ENCODE assay signal across 8 cellular contexts in the genomic region with DNA sequence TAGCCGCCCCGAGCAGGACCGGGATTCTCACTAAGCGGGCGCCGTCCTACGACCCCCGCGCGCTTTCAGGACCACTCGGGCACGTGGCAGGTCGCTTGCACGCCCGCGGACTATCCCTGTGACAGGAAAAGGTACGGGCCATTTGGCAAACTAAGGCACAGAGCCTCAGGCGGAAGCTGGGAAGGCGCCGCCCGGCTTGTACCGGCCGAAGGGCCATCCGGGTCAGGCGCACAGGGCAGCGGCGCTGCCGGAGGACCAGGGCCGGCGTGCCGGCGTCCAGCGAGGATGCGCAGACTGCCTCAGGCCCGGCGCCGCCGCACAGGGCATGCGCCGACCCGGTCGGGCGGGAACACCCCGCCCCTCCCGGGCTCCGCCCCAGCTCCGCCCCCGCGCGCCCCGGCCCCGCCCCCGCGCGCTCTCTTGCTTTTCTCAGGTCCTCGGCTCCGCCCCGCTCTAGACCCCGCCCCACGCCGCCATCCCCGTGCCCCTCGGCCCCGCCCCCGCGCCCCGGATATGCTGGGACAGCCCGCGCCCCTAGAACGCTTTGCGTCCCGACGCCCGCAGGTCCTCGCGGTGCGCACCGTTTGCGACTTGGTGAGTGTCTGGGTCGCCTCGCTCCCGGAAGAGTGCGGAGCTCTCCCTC. TPM values are rescaled to one million over a fixed set of nuclear protein-coding genes. Genes with fewer than 3 reads are reported as not detected.
DNase-seq lines count a peak whose midpoint lies in the region; ATAC-seq and TF ChIP-seq lines count a peak whose summit lies in the region.

A gene (plus strand): TSS at position 539 of the 643 bp plus-strand sequence.

- peaks cover 20% of the 10 kb centered on the region for H3K4me1 Mint-ChIP-seq in WTC11
- H3K4me1 Mint-ChIP-seq in immature natural killer cell = peaks cover 8 to 11% of the 10 kb centered on the region in 2 donors

- H3K36me3 Mint-ChIP-seq in WTC11 (peaks cover 6% of the 10 kb centered on the region), immature natural killer cell (peaks cover 3 to 9% (median 7%) of the 10 kb centered on the region in 3 donors)

- H3K9me3 Mint-ChIP-seq in WTC11 = no peaks in the 10 kb centered on the region
- no peaks in the 10 kb centered on the region for H3K9me3 Mint-ChIP-seq in immature natural killer cell

- ATAC-seq in GM21619 (IDR thresholded peaks at IDR 0.05; ENCODE audit: unreplicated experiment) (peak; percentile 87), WTC11 (peak; percentile 96)

- POLR2A ChIA-PET in WTC11 (lab: Charles Lee) = interaction anchor here (0.5 to 1.0 kb wide), 2 partner anchors 178 to 363 kb away, joined by 3 read pairs; no protein-coding TSS in a partner anchor

- H3K9me3 ChIP-seq in breast epithelium (no peaks in the 10 kb centered on the region), smooth muscle cell (replicated peaks; ENCODE audit: low read depth) (no peaks in the 10 kb centered on the region)

- H4K20me1 ChIP-seq in KMS-11 (ENCODE audit: insufficient read depth) (no peaks in the 10 kb centered on the region), smooth muscle cell (ENCODE audit: low read depth) (no peaks in the 10 kb centered on the region)

- H3K36me3 ChIP-seq in KMS-11 (ENCODE audit: insufficient read depth) (no peaks in the 10 kb centered on the region), breast epithelium (no peaks in the 10 kb centered on the region), smooth muscle cell (ENCODE audit: low read depth) (no peaks in the 10 kb centered on the region)

- H3K4me3 ChIP-seq in KMS-11 (IDR thresholded peaks at IDR 0.05; ENCODE audit: insufficient read depth, low read depth, low read length) (no peak within 1 kb of the TSS), breast epithelium (peak within 1 kb of the TSS; percentile 77 to 83 (median 80)), smooth muscle cell (peak within 1 kb of the TSS; percentile 66)

- H3K27ac ChIP-seq in KMS-11 (peak within 1 kb of the TSS; percentile 46; the same call in 1 of the 2 replicates), breast epithelium (peak within 1 kb of the TSS; percentile 69 to 83), smooth muscle cell (ENCODE audit: low read depth) (no peak within 1 kb of the TSS)

- TF ChIP-seq POLR2A in breast epithelium (IDR thresholded peaks at IDR 0.05) = no peak

- CTCF ChIA-PET in WTC11 (lab: Charles Lee) = interaction anchor here (0.6 to 1.7 kb wide), 4 partner anchors 41 to 327 kb away, joined by 3 to 9 read pairs (median 3); no protein-coding TSS in a partner anchor

- 38% methylated on average over 38 of the region's 83 CpGs for WGBS in smooth muscle cell (ENCODE audit: low lambda C conversion rate)

- H3K4me3 Mint-ChIP-seq in WTC11 (peak within 1 kb of the TSS; percentile 60), immature natural killer cell (peak within 1 kb of the TSS; percentile 83 to 88 (median 85))

- H3K79me2 ChIP-seq in KMS-11 (ENCODE audit: insufficient read depth, low read depth) (no peaks in the 10 kb centered on the region), smooth muscle cell (ENCODE audit: low read depth) (no peaks in the 10 kb centered on the region)

- TF ChIP-seq CTCF in KMS-11 (conservative IDR thresholded peaks at IDR 0.05; ENCODE audit: low read depth, low read length) = no peak
- TF ChIP-seq CTCF in WTC11 (IDR thresholded peaks at IDR 0.05) = no peak
- TF ChIP-seq CTCF in breast epithelium (IDR thresholded peaks at IDR 0.05) = no peak
- no peak for TF ChIP-seq CTCF in smooth muscle cell (IDR thresholded peaks at IDR 0.05; ENCODE audit: borderline replicate concordance, insufficient read depth, poor library complexity, severe bottlenecking)

- H3K27me3 Mint-ChIP-seq in WTC11 (ENCODE audit: low read depth) (peaks cover 12% of the 10 kb centered on the region), immature natural killer cell (ENCODE audit: low read depth in 3 of 3) (peaks cover 0 to 9% (median 6%) of the 10 kb centered on the region in 3 donors)

- H2AFZ ChIP-seq in KMS-11 (ENCODE audit: low read depth) (peak within 1 kb of the TSS; percentile 86), smooth muscle cell (ENCODE audit: low read depth) (peak within 1 kb of the TSS; percentile 98)

- H3K4me1 ChIP-seq in KMS-11 (ENCODE audit: low read depth, poor library complexity, severe bottlenecking) (peaks cover 8% of the 10 kb centered on the region), breast epithelium (no peaks in the 10 kb centered on the region), smooth muscle cell (ENCODE audit: low read depth) (no peaks in the 10 kb centered on the region)

- intact Hi-C loops in breast epithelium (cut with DNase I; ENCODE audit: low total_unique reads) = no loop called here

- peak within 1 kb of the TSS; percentile 82 for H3K4me2 ChIP-seq in KMS-11
- H3K4me2 ChIP-seq in smooth muscle cell = peak within 1 kb of the TSS; percentile 92

- no peak within 1 kb of the TSS for H3K27ac Mint-ChIP-seq in WTC11
- H3K27ac Mint-ChIP-seq in immature natural killer cell = peak within 1 kb of the TSS; percentile 65 to 89 (median 84)

- H3K9ac ChIP-seq in KMS-11 (peak within 1 kb of the TSS; percentile 87), smooth muscle cell (ENCODE audit: low read depth) (peak within 1 kb of the TSS; percentile 54)

- DNase-seq in EH (ENCODE audit: low read depth) = peak; percentile 86
- DNase-seq in WTC11 (ENCODE audit: low spot score) = peak; percentile 97
- peak; percentile 93 to 96 for DNase-seq in breast epithelium (ENCODE audit: low spot score in 2 of 2)
- DNase-seq in immature natural killer cell = peak; percentile 93 to 96 (median 95)
- peak; percentile 87 for DNase-seq in smooth muscle cell (lab: John Stamatoyannopoulos, UW; ENCODE audit: unreplicated experiment)
- DNase-seq in NCI-H774 (lab: John Stamatoyannopoulos, UW) = no peak

- H3K27me3 ChIP-seq in KMS-11 (ENCODE audit: insufficient read depth, low read depth) (no peaks in the 10 kb centered on the region), breast epithelium (no peaks in the 10 kb centered on the region), smooth muscle cell (ENCODE audit: low read depth) (no peaks in the 10 kb centered on the region)

- no peaks in the 10 kb centered on the region for H3F3A ChIP-seq in smooth muscle cell (ENCODE audit: low read depth)

TF ChIP-seq in WTC11, 78 proteins besides CTCF, POLR2A, EP300 and RAD21 (continues in another document):
- TF ChIP-seq, protein P1, sequence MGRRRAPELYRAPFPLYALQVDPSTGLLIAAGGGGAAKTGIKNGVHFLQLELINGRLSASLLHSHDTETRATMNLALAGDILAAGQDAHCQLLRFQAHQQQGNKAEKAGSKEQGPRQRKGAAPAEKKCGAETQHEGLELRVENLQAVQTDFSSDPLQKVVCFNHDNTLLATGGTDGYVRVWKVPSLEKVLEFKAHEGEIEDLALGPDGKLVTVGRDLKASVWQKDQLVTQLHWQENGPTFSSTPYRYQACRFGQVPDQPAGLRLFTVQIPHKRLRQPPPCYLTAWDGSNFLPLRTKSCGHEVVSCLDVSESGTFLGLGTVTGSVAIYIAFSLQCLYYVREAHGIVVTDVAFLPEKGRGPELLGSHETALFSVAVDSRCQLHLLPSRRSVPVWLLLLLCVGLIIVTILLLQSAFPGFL (CRISPR knock-in tag; IDR thresholded peaks at IDR 0.05; ENCODE audit: borderline replicate concordance) = no peak
- no peak for TF ChIP-seq ZNF423 (CRISPR knock-in tag; IDR thresholded peaks at IDR 0.05)
- no peak for TF ChIP-seq FOXK1 (CRISPR knock-in tag; IDR thresholded peaks at IDR 0.05)
- no peak for TF ChIP-seq CREM (CRISPR knock-in tag; IDR thresholded peaks at IDR 0.05)
- TF ChIP-seq ESRRA (CRISPR knock-in tag; IDR thresholded peaks at IDR 0.05; ENCODE audit: borderline replicate concordance) = peak; percentile 56; the same call in 1 of the 2 replicates
- TF ChIP-seq NR3C1 (CRISPR knock-in tag; conservative IDR thresholded peaks at IDR 0.05; ENCODE audit: low read depth) = no peak
- TF ChIP-seq IRF2 (CRISPR knock-in tag; IDR thresholded peaks at IDR 0.05; ENCODE audit: borderline replicate concordance, low read depth) = no peak
- TF ChIP-seq, protein P2, sequence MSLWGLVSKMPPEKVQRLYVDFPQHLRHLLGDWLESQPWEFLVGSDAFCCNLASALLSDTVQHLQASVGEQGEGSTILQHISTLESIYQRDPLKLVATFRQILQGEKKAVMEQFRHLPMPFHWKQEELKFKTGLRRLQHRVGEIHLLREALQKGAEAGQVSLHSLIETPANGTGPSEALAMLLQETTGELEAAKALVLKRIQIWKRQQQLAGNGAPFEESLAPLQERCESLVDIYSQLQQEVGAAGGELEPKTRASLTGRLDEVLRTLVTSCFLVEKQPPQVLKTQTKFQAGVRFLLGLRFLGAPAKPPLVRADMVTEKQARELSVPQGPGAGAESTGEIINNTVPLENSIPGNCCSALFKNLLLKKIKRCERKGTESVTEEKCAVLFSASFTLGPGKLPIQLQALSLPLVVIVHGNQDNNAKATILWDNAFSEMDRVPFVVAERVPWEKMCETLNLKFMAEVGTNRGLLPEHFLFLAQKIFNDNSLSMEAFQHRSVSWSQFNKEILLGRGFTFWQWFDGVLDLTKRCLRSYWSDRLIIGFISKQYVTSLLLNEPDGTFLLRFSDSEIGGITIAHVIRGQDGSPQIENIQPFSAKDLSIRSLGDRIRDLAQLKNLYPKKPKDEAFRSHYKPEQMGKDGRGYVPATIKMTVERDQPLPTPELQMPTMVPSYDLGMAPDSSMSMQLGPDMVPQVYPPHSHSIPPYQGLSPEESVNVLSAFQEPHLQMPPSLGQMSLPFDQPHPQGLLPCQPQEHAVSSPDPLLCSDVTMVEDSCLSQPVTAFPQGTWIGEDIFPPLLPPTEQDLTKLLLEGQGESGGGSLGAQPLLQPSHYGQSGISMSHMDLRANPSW (CRISPR knock-in tag; conservative IDR thresholded peaks at IDR 0.05; ENCODE audit: low read depth) = no peak

RNA-seq across cellular contexts. Expression of the gene that starts here (rescaled TPM):
- total RNA-seq in WTC11 (2021) = 11.8 to 18.4 TPM (median 18.2 TPM) in 3 replicates
- total RNA-seq in breast epithelium = 10 to 100 TPM; 34.1 to 57.8 (median 46.7) TPM
- 10 to 100 TPM; 33.7 to 69.5 (median 37.5) TPM for polyA plus RNA-seq in immature natural killer cell
- 19.1 and 21.0 TPM in 2 replicates for total RNA-seq in smooth muscle cell
- polyA plus RNA-seq in smooth muscle cell = 28.1 and 33.0 TPM in 2 replicates
